ENCODE assay signal across 37 cellular contexts in genomic region chr2:118813601-118814000, GRCh38. TPM values are rescaled to one million over a fixed set of nuclear protein-coding genes. Genes with fewer than 3 reads are reported as not detected.
"Had no signal": no experiment of that assay in that cellular context is flagged by ENCODE, and none has a peak within 500 bp of the region (broad histone marks: within the 10 kb centered on the region; RNA-seq: fewer than 3 reads in every experiment).

No MANE protein-coding gene starts in this region.

- H3K4me3 ChIP-seq: adrenal gland, body of pancreas, breast epithelium, MG63, SJSA1 had no signal

- DNase-seq: activated B cell treated with CpG ODN at 0.5 μM for 24 hours; activated CD4-positive, alpha-beta memory T cell treated with anti-CD3 and anti-CD28 coated beads for 36 hours; activated CD4-positive, alpha-beta T cell treated with anti-CD3 and anti-CD28 coated beads for 4 hours; activated CD4-positive, alpha-beta T cell treated with anti-CD3 and anti-CD28 coated beads, Interleukin-2, amount 50 U/mL, for 1 hour; activated CD4-positive, CD25-positive, alpha-beta regulatory T cell treated with anti-CD3 and anti-CD28 coated beads, Interleukin-2, amount 50 U/mL, for 72 hours; activated CD8-positive, alpha-beta memory T cell treated with anti-CD3 and anti-CD28 coated beads, Interleukin-2, amount 50 U/mL, for 4 hours; activated gamma-delta T cell treated with Interleukin-2 at 50 U/mL for 16 hours; activated naive CD4-positive, alpha-beta T cell treated with anti-CD3 and anti-CD28 coated beads for 36 hours; activated T-cell treated with anti-CD3 and anti-CD28 coated beads for 4 hours; activated T-cell treated with anti-CD3 and anti-CD28 coated beads, Interleukin-2, amount 50 U/mL, for 4 hours; adrenal gland; body of pancreas; Karpas-422; MG63; NCI-H1048; NCI-H1105 treated with DMSO at 0.1 percent for 48 hours; NCI-H1436; NCI-H1694; NCI-H1930; NCI-H2081 treated with DMSO at 0.1 percent for 48 hours; NCI-H226; NCI-H446 treated with DMSO at 0.1 percent for 48 hours; NCI-H524; NCI-H69; NCI-H82; SHP77; SK-N-SH; T-cell; T-helper 2 cell; T-helper 9 cell had no signal

- H3K36me3 ChIP-seq: adrenal gland, breast epithelium, MG63, SJSA1 had no signal

- H3K9ac ChIP-seq: SK-N-SH had no signal

- H3K9me3 ChIP-seq: adrenal gland, body of pancreas, breast epithelium, MG63, SJSA1, SK-N-SH had no signal

- H3K4me2 ChIP-seq: SK-N-SH had no signal

- H3K4me1 ChIP-seq: adrenal gland, body of pancreas, breast epithelium, SJSA1 had no signal

- ATAC-seq: activated naive CD4-positive, alpha-beta T cell treated with anti-CD3 and anti-CD28 coated beads, Interleukin-2, amount 50 U/mL, for 72 hours; activated T-cell treated with anti-CD3 and anti-CD28 coated beads, Interleukin-2, amount 50 U/mL, for 4 hours; body of pancreas; Panc1; T-cell had no signal

- H3K27ac ChIP-seq: adrenal gland, body of pancreas, breast epithelium, SJSA1, VCaP had no signal

- H3K27me3 ChIP-seq: body of pancreas, MG63, SJSA1 had no signal

RNA-seq across cellular contexts. Expression of gene EN1, which starts 33.8 kb away (rescaled TPM):
- total RNA-seq: activated B cell treated with CpG ODN at 0.5 μM for 24 hours; activated CD4-positive, alpha-beta memory T cell treated with anti-CD3 and anti-CD28 coated beads for 36 hours; activated naive CD4-positive, alpha-beta T cell treated with anti-CD3 and anti-CD28 coated beads for 36 hours; activated naive CD4-positive, alpha-beta T cell treated with anti-CD3 and anti-CD28 coated beads, Interleukin-2, amount 50 U/mL, for 72 hours; activated T-cell treated with anti-CD3 and anti-CD28 coated beads, Interleukin-2, amount 50 U/mL, for 4 hours; activated T-helper 1 cell treated with anti-CD3 and anti-CD28 coated beads, Interleukin-12 subunit alpha, Interleukin-12 subunit beta, Interleukin-2, Interleukin-4 antibody, amounts not matched to agents 30 ng/mL and 10 ng/mL and 1 ng/mL, durations not matched to agents 14 hours and 24 hours and 36 hours; body of pancreas; RPMI7951; T-cell had no signal
- polyA plus RNA-seq: SK-N-SH had no signal
